Comparison of ENCODE assay signal across 18 cellular contexts in genomic region chr19:40453151-40453735, GRCh38.
"Had no signal": no experiment of that assay in that cellular context is flagged by ENCODE, and none has a peak within 500 bp of the region (broad histone marks: within the 10 kb centered on the region; RNA-seq: fewer than 3 reads in every experiment).

No MANE protein-coding gene starts in this region.

- DNase-seq: activated CD4-positive, alpha-beta T cell treated with anti-CD3 and anti-CD28 coated beads, Interleukin-2, amount 50 U/mL, for 4 hours; activated CD4-positive, CD25-positive, alpha-beta regulatory T cell treated with anti-CD3 and anti-CD28 coated beads, Interleukin-2, amount 50 U/mL, for 72 hours; activated CD8-positive, alpha-beta memory T cell treated with anti-CD3 and anti-CD28 coated beads, Interleukin-2, amount 10 ng/mL, durations not matched to agents 7 days and 5 days; activated effector memory CD4-positive, alpha-beta T cell treated with Interleukin-2 at 50 U/mL for 16 hours; activated T-cell treated with anti-CD3 and anti-CD28 coated beads, Interleukin-2, amount 50 U/mL, for 24 hours; amygdala; dermis blood vessel endothelial cell; foreskin melanocyte; head of caudate nucleus; natural killer cell; sigmoid colon; stimulated activated CD4-positive, alpha-beta T cell treated with anti-CD3 and anti-CD28 coated beads, Interleukin-2, amount 100 ng/mL, for 24 hours; stimulated activated naive B cell treated with anti-CD40 and anti-IgM and Interleukin-4, amounts not matched to agents 10 μg/mL and 1 μg/mL and 100 μg/mL, for 72 hours; substantia nigra; SW 1271; transverse colon had no signal

- H3K4me3 ChIP-seq: sigmoid colon, transverse colon had no signal

- FAIRE-seq: islet of Langerhans had no signal

- ATAC-seq: activated CD8-positive, alpha-beta memory T cell treated with anti-CD3 and anti-CD28 coated beads, Interleukin-2, amount 10 ng/mL, durations not matched to agents 7 days and 5 days; left lobe of liver; natural killer cell; stimulated activated naive B cell treated with anti-CD40 and anti-IgM and Interleukin-4, amounts not matched to agents 10 μg/mL and 1 μg/mL and 100 μg/mL, for 72 hours had no signal

- H3K4me1 ChIP-seq: sigmoid colon, transverse colon had no signal

- H3K27ac ChIP-seq: sigmoid colon, transverse colon had no signal

- H3K27me3 ChIP-seq: sigmoid colon, transverse colon had no signal

- H3K9me3 ChIP-seq: sigmoid colon, transverse colon had no signal
